In genomic region chr1:2415337-2415736, GRCh38 we compare ENCODE assay signal across 13 cellular contexts. TPM values are rescaled to one million over a fixed set of nuclear protein-coding genes. Genes with fewer than 3 reads are reported as not detected.
DNase-seq lines count a peak whose midpoint lies in the region; ATAC-seq and TF ChIP-seq lines count a peak whose summit lies in the region.
"Had no signal": no experiment of that assay in that cellular context is flagged by ENCODE, and none has a peak within 500 bp of the region (broad histone marks: within the 10 kb centered on the region; RNA-seq: fewer than 3 reads in every experiment).

No MANE protein-coding gene starts in this region.

- ATAC-seq in PC-3 (no peak), HG02970 (IDR thresholded peaks at IDR 0.05; ENCODE audit: low FRiP score, unreplicated experiment) (no peak)
- no peak for ATAC-seq in central memory CD8-positive, alpha-beta T cell (replicated peaks; ENCODE audit: extremely low read depth, poor library complexity, severe bottlenecking)
- no peak for ATAC-seq in stimulated activated naive B cell treated with anti-CD40 and anti-IgM and Interleukin-4, amounts not matched to agents 10 μg/mL and 1 μg/mL and 100 μg/mL, for 72 hours (replicated peaks)
- ATAC-seq in activated CD4-positive, CD25-positive, alpha-beta regulatory T cell treated with anti-CD3 and anti-CD28 coated beads, Interleukin-2, amount 50 U/mL, for 24 hours, result no peak
- ATAC-seq: body of pancreas had no signal

- H4K20me1 ChIP-seq in PC-3 (ENCODE audit: low read length), result no peaks in the 10 kb centered on the region

- peak overlapping the region; percentile 59; the same call in 1 of the 2 replicates for H2AFZ ChIP-seq in PC-3 (ENCODE audit: low read length)

- intact Hi-C loops in activated CD4-positive, alpha-beta T cell treated with anti-CD3 and anti-CD28 coated beads, Interleukin-2, amount 10 ng/mL, durations not matched to agents 24 days and 14 days (cut with micrococcal nuclease), result loop anchor here (10.0 kb wide), 1 partner anchor 1209 kb away; the partner anchor contains the start of gene TPRG1L
- intact Hi-C loops in PC-3 (cut with micrococcal nuclease), result loop anchor here (1.0 to 10.0 kb wide), 2 partner anchors 79 to 229 kb away; no protein-coding TSS in a partner anchor

- DNase-seq in activated CD4-positive, alpha-beta T cell treated with anti-CD3 and anti-CD28 coated beads, Interleukin-2, amount 10 ng/mL, durations not matched to agents 24 days and 14 days, result no peak
- DNase-seq in activated CD4-positive, alpha-beta T cell treated with anti-CD3 and anti-CD28 coated beads for 4 hours, result no peak
- DNase-seq in PC-3 (no peak), NCI-H446 (lab: John Stamatoyannopoulos, UW) (no peak)
- no peak for DNase-seq in central memory CD8-positive, alpha-beta T cell (ENCODE audit: low spot score in 2 of 2)
- no peak for DNase-seq in stimulated activated naive B cell treated with anti-CD40 and anti-IgM and Interleukin-4, amounts not matched to agents 10 μg/mL and 1 μg/mL and 100 μg/mL, for 72 hours
- DNase-seq: body of pancreas, NCI-H2029 treated with DMSO at 0.1 percent for 48 hours, occipital lobe, OCI-M1, uterus had no signal

- peaks cover 4% of the 10 kb centered on the region for H3K36me3 Mint-ChIP-seq in activated CD4-positive, alpha-beta T cell treated with anti-CD3 and anti-CD28 coated beads, Interleukin-2, amount 10 ng/mL, durations not matched to agents 24 days and 14 days (ENCODE audit: low read depth)
- H3K36me3 Mint-ChIP-seq in central memory CD8-positive, alpha-beta T cell (ENCODE audit: insufficient read depth), result peaks cover 7% of the 10 kb centered on the region
- peaks cover 3 to 4% of the 10 kb centered on the region in 2 donors for H3K36me3 Mint-ChIP-seq in stimulated activated naive B cell treated with anti-CD40 and anti-IgM and Interleukin-4, amounts not matched to agents 10 μg/mL and 1 μg/mL and 100 μg/mL, for 72 hours

- H3K9me3 Mint-ChIP-seq in activated CD4-positive, alpha-beta T cell treated with anti-CD3 and anti-CD28 coated beads, Interleukin-2, amount 10 ng/mL, durations not matched to agents 24 days and 14 days, result no peaks in the 10 kb centered on the region
- H3K9me3 Mint-ChIP-seq in central memory CD8-positive, alpha-beta T cell, result no peaks in the 10 kb centered on the region
- H3K9me3 Mint-ChIP-seq in stimulated activated naive B cell treated with anti-CD40 and anti-IgM and Interleukin-4, amounts not matched to agents 10 μg/mL and 1 μg/mL and 100 μg/mL, for 72 hours, result no peaks in the 10 kb centered on the region

- H3K27ac ChIP-seq in PC-3 (ENCODE audit: low read length), result no peak overlapping the region
- H3K27ac ChIP-seq: body of pancreas, uterus had no signal

- peak overlapping the region; percentile 90 for H3K4me2 ChIP-seq in PC-3 (ENCODE audit: low read length)

- peaks cover 45% of the 10 kb centered on the region for H3K4me1 ChIP-seq in PC-3 (ENCODE audit: insufficient read depth, low read length)

- H3K9me2 ChIP-seq in PC-3 (replicated peaks; ENCODE audit: low read length), result no peaks in the 10 kb centered on the region

- POLR2A ChIA-PET in PC-3 (lab: Charles Lee; ENCODE audit: unreplicated experiment), result no interaction called here

- TF ChIP-seq CTCF in PC-3 (conservative IDR thresholded peaks at IDR 0.05; ENCODE audit: low read depth, low read length), result no peak

- no peaks in the 10 kb centered on the region for H3K27me3 ChIP-seq in PC-3 (ENCODE audit: low read length)

- H3K9me3 ChIP-seq in PC-3 (ENCODE audit: low read length), result no peaks in the 10 kb centered on the region
- H3K9me3 ChIP-seq: body of pancreas, uterus had no signal

- peak overlapping the region; percentile 66 for H3K4me3 ChIP-seq in PC-3 (ENCODE audit: low read length)
- H3K4me3 ChIP-seq: body of pancreas, uterus had no signal

- no peaks in the 10 kb centered on the region for H3F3A ChIP-seq in PC-3 (ENCODE audit: low read length, unreplicated experiment)

- no TSS peak for BruUV-seq in PC-3 (replicated peaks; lab: Mats Ljungman, UMichigan)

- H3K79me2 ChIP-seq in PC-3 (ENCODE audit: low read length), result peaks cover 26% of the 10 kb centered on the region

- H3K36me3 ChIP-seq in PC-3 (ENCODE audit: low read depth, low read length), result no peaks in the 10 kb centered on the region
- H3K36me3 ChIP-seq: uterus had no signal

- H3K4me1 Mint-ChIP-seq in activated CD4-positive, alpha-beta T cell treated with anti-CD3 and anti-CD28 coated beads, Interleukin-2, amount 10 ng/mL, durations not matched to agents 24 days and 14 days, result peaks cover 30% of the 10 kb centered on the region
- peaks cover 42% of the 10 kb centered on the region for H3K4me1 Mint-ChIP-seq in central memory CD8-positive, alpha-beta T cell
- H3K4me1 Mint-ChIP-seq in stimulated activated naive B cell treated with anti-CD40 and anti-IgM and Interleukin-4, amounts not matched to agents 10 μg/mL and 1 μg/mL and 100 μg/mL, for 72 hours, result peaks cover 25 to 52% of the 10 kb centered on the region in 2 donors

- no peaks in the 10 kb centered on the region for H3K27me3 Mint-ChIP-seq in activated CD4-positive, alpha-beta T cell treated with anti-CD3 and anti-CD28 coated beads, Interleukin-2, amount 10 ng/mL, durations not matched to agents 24 days and 14 days
- H3K27me3 Mint-ChIP-seq in central memory CD8-positive, alpha-beta T cell, result no peaks in the 10 kb centered on the region
- H3K27me3 Mint-ChIP-seq in stimulated activated naive B cell treated with anti-CD40 and anti-IgM and Interleukin-4, amounts not matched to agents 10 μg/mL and 1 μg/mL and 100 μg/mL, for 72 hours, result peaks cover 10 to 14% of the 10 kb centered on the region in 2 donors

- no peak overlapping the region for H3K9ac ChIP-seq in PC-3 (ENCODE audit: low read length)

- CTCF ChIA-PET in PC-3 (lab: Charles Lee), result interaction anchor here (0.6 to 1.2 kb wide), 4 partner anchors 36 to 133 kb away, joined by 4 read pairs; no protein-coding TSS in a partner anchor

- peak overlapping the region; percentile 88 for H3K4me3 Mint-ChIP-seq in activated CD4-positive, alpha-beta T cell treated with anti-CD3 and anti-CD28 coated beads, Interleukin-2, amount 10 ng/mL, durations not matched to agents 24 days and 14 days
- peak overlapping the region; percentile 80 for H3K4me3 Mint-ChIP-seq in central memory CD8-positive, alpha-beta T cell
- peak overlapping the region; percentile 69 to 73 for H3K4me3 Mint-ChIP-seq in stimulated activated naive B cell treated with anti-CD40 and anti-IgM and Interleukin-4, amounts not matched to agents 10 μg/mL and 1 μg/mL and 100 μg/mL, for 72 hours

- peak overlapping the region; percentile 92 for H3K27ac Mint-ChIP-seq in activated CD4-positive, alpha-beta T cell treated with anti-CD3 and anti-CD28 coated beads, Interleukin-2, amount 10 ng/mL, durations not matched to agents 24 days and 14 days
- peak overlapping the region; percentile 89 for H3K27ac Mint-ChIP-seq in central memory CD8-positive, alpha-beta T cell (ENCODE audit: low read depth)
- H3K27ac Mint-ChIP-seq in stimulated activated naive B cell treated with anti-CD40 and anti-IgM and Interleukin-4, amounts not matched to agents 10 μg/mL and 1 μg/mL and 100 μg/mL, for 72 hours, result peak overlapping the region; percentile 62

RNA-seq across cellular contexts. Expression of gene PEX10, which starts 3.0 kb away (rescaled TPM):
- total RNA-seq in activated CD4-positive, alpha-beta T cell treated with anti-CD3 and anti-CD28 coated beads, Interleukin-2, amount 10 ng/mL, durations not matched to agents 24 days and 14 days, result 22.3 and 24.2 TPM in 2 replicates
- 97.8 and 100 TPM in 2 replicates for total RNA-seq in PC-3 (2014; rRNA removed)

RNA-seq across cellular contexts. Expression of gene RER1, which starts 23.7 kb away (rescaled TPM):
- 164 and 171 TPM in 2 replicates for total RNA-seq in activated CD4-positive, alpha-beta T cell treated with anti-CD3 and anti-CD28 coated beads, Interleukin-2, amount 10 ng/mL, durations not matched to agents 24 days and 14 days
- total RNA-seq in PC-3 (2014; rRNA removed), result 160 TPM in 2 replicates

RNA-seq across cellular contexts. Expression of gene MORN1, which starts 24.0 kb away (rescaled TPM):
- 9.0 and 11.1 TPM in 2 replicates for total RNA-seq in activated CD4-positive, alpha-beta T cell treated with anti-CD3 and anti-CD28 coated beads, Interleukin-2, amount 10 ng/mL, durations not matched to agents 24 days and 14 days
- 11.2 and 30.5 TPM in 2 replicates for total RNA-seq in PC-3 (2014; rRNA removed)
